ENCODE assay signal across 24 cellular contexts in the genomic region with DNA sequence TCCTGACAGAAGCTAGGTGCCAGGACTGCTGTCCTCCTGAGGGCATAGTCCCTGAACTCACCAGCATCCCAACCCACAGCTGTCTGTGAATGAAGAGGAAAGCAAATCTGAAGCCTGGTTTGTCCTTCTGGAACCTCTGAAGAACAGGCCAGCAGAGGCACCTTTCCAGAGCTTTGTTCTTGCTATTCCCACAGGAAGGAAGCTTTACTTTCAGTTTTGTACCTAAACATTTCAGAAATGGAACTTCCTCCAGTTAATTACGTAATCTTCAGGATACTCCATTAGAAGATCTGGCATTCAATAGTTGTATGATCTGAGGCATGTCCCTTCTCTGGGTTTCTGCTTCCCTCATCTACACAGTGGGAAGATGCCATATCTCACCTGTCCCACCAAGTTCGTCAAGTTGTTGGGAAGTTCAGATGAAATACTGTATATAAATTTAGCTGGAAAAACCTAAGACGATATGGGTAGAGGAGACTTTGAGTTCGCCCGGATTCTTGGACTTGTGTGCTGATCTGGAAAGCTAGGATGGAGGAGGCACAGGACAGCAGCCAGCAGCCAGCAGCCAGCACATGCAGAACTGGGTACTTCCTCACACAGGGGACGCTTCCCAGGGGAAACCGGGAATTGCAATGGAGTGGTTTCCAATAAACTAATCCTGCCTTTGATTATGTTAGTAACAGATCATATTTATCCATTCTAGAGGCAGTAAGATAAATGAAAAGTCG. TPM values are rescaled to one million over a fixed set of nuclear protein-coding genes. Genes with fewer than 3 reads are reported as not detected.
A peak's percentile ranks its signal among the peaks of the same experiment; 100 is the strongest.
DNase-seq lines count a peak whose midpoint lies in the region; ATAC-seq and TF ChIP-seq lines count a peak whose summit lies in the region.
"Had no signal": no experiment of that assay in that cellular context is flagged by ENCODE, and none has a peak within 500 bp of the region (broad histone marks: within the 10 kb centered on the region; RNA-seq: fewer than 3 reads in every experiment).

No MANE protein-coding gene starts in this region.

- ATAC-seq in heart right ventricle (peak in 5 of 8 donors; percentile 34 to 76 (median 57)), Right ventricle myocardium inferior (no peak), upper lobe of left lung (ENCODE audit: low FRiP score in 2 of 2) (no peak), HG03175 (IDR thresholded peaks at IDR 0.05; ENCODE audit: unreplicated experiment) (no peak), GM18502 (IDR thresholded peaks at IDR 0.05; ENCODE audit: poor library complexity, unreplicated experiment) (no peak)
- ATAC-seq: activated CD8-positive, alpha-beta T cell treated with anti-CD3 and anti-CD28 coated beads for 36 hours; esophagus mucosa; psoas muscle had no signal

- H3K9me3 ChIP-seq in heart right ventricle (no peaks in the 10 kb centered on the region), upper lobe of left lung (no peaks in the 10 kb centered on the region), hepatocyte (ENCODE audit: low read depth) (no peaks in the 10 kb centered on the region)
- H3K9me3 ChIP-seq: Peyer's patch, psoas muscle had no signal

- no peak for TF ChIP-seq POLR2A in upper lobe of left lung (IDR thresholded peaks at IDR 0.05)

- no peak for TF ChIP-seq EP300 in upper lobe of left lung (IDR thresholded peaks at IDR 0.05)

- H3K79me2 ChIP-seq in hepatocyte = no peaks in the 10 kb centered on the region

- H3K27ac ChIP-seq in heart right ventricle (peak overlapping the region in 8 of 10 donors; percentile 15 to 75 (median 56)), dorsolateral prefrontal cortex (peak overlapping the region in 42 of 59 donors; percentile 3 to 76 (median 38)), upper lobe of left lung (peak overlapping the region; percentile 24 to 73 (median 44)), hepatocyte (no peak overlapping the region)
- H3K27ac ChIP-seq: brain microvascular endothelial cell, HL-60, Peyer's patch, psoas muscle, SK-N-MC had no signal

- H3K4me2 ChIP-seq in hepatocyte = no peak overlapping the region

- TF ChIP-seq CTCF in heart right ventricle (IDR thresholded peaks at IDR 0.05) = no peak
- TF ChIP-seq CTCF in dorsolateral prefrontal cortex (IDR thresholded peaks at IDR 0.05 in 54 of 56, conservative IDR thresholded peaks at IDR 0.05 in 2 of 56; ENCODE audit: low read depth in 1 of 56, partially characterized antibody in 56 of 56) = no peak
- no peak for TF ChIP-seq CTCF in upper lobe of left lung (IDR thresholded peaks at IDR 0.05)
- no peak for TF ChIP-seq CTCF in hepatocyte (IDR thresholded peaks at IDR 0.05; ENCODE audit: poor library complexity)

- DNase-seq in heart right ventricle (no peak), Right ventricle myocardium inferior (ENCODE audit: missing footprints) (no peak), dorsolateral prefrontal cortex (no peak), lung microvascular endothelial cell (ENCODE audit: low read depth in 2 of 2) (peak; percentile 50 to 81), upper lobe of left lung (no peak), hepatocyte (ENCODE audit: low spot score) (no peak)
- DNase-seq: activated CD8-positive, alpha-beta T cell treated with anti-CD3 and anti-CD28 coated beads for 36 hours; activated T-cell treated with anti-CD3 and anti-CD28 coated beads, Interleukin-2, amount 50 U/mL, for 1 hour; brain microvascular endothelial cell; CD4-positive, alpha-beta T cell; DMS53; HCEC 1CT; hippocampal formation; NCI-H446 treated with DMSO at 0.1 percent for 48 hours; NK-92 treated with Interleukin-12 subunit alpha and Interleukin-12 subunit beta, amount 100 ng/mL, for 24 hours; Peyer's patch; psoas muscle had no signal

- H3K9me2 ChIP-seq in hepatocyte (replicated peaks; ENCODE audit: insufficient read depth) = no peaks in the 10 kb centered on the region

- peak overlapping the region in 1 of 10 donors; percentile 17 for H3K4me3 ChIP-seq in heart right ventricle
- peak overlapping the region in 1 of 59 donors; percentile 20 for H3K4me3 ChIP-seq in dorsolateral prefrontal cortex
- no peak overlapping the region for H3K4me3 ChIP-seq in upper lobe of left lung
- no peak overlapping the region for H3K4me3 ChIP-seq in hepatocyte
- H3K4me3 ChIP-seq: Peyer's patch, psoas muscle, SK-N-MC had no signal

- H3K27me3 ChIP-seq in heart right ventricle = no peaks in the 10 kb centered on the region
- H3K27me3 ChIP-seq in dorsolateral prefrontal cortex = no peaks in the 10 kb centered on the region
- H3K27me3 ChIP-seq in upper lobe of left lung = no peaks in the 10 kb centered on the region
- no peaks in the 10 kb centered on the region for H3K27me3 ChIP-seq in hepatocyte
- H3K27me3 ChIP-seq: brain microvascular endothelial cell, Peyer's patch had no signal

- H3K36me3 ChIP-seq in heart right ventricle = peaks cover 0 to 100% (median 39%) of the 10 kb centered on the region in 9 donors
- H3K36me3 ChIP-seq in upper lobe of left lung = peaks cover 4 to 76% (median 32%) of the 10 kb centered on the region in 4 donors
- H3K36me3 ChIP-seq in hepatocyte (replicated peaks; ENCODE audit: insufficient read depth, low read depth) = no peaks in the 10 kb centered on the region

- H2AFZ ChIP-seq in hepatocyte = no peak overlapping the region

- H3K4me1 ChIP-seq in heart right ventricle = peaks cover 0 to 52% (median 21%) of the 10 kb centered on the region in 9 donors
- peaks cover 10 to 20% (median 17%) of the 10 kb centered on the region in 4 donors for H3K4me1 ChIP-seq in upper lobe of left lung
- H3K4me1 ChIP-seq in hepatocyte (ENCODE audit: insufficient read depth) = no peaks in the 10 kb centered on the region
- H3K4me1 ChIP-seq: psoas muscle had no signal

- 64 to 76% methylated on average over 8 of the region's 8 CpGs for WGBS in heart right ventricle, 2 donors
- 58 to 73% methylated on average over 8 of the region's 8 CpGs for WGBS in upper lobe of left lung, 2 donors
- 93% methylated on average over 8 of the region's 8 CpGs for WGBS in hepatocyte (ENCODE audit: low lambda C conversion rate, missing lambda C conversion rate)

- intact Hi-C loops in heart right ventricle (cut with DNase I) (no loop called here), Right ventricle myocardium inferior (cut with DNase I) (no loop called here), dorsolateral prefrontal cortex (cut with DNase I) (no loop called here)

- H4K20me1 ChIP-seq in hepatocyte (ENCODE audit: insufficient read depth, poor library complexity, severe bottlenecking) = no peaks in the 10 kb centered on the region

RNA-seq across cellular contexts. Expression of a gene that starts 22.4 kb away (rescaled TPM):
- total RNA-seq in heart right ventricle (1 to 10 TPM; 2.2 to 4.4 (median 3.2) TPM), Right ventricle myocardium inferior (4.5 TPM), dorsolateral prefrontal cortex (10 to 100 TPM in 117 of 120 experiments, 1 to 10 TPM in 3; 8.9 to 36.3 (median 18.6) TPM), lung microvascular endothelial cell (1.1 and 3.0 TPM in 2 replicates), upper lobe of left lung (1 to 10 TPM; 1.2 to 6.6 (median 4.6) TPM), hepatocyte (0.40 and 1.2 TPM in 2 replicates)
- polyA plus RNA-seq in heart right ventricle (1 to 10 TPM; 2.3 to 5.9 TPM), hepatocyte (0.21 and 0.77 TPM in 2 replicates)
- total RNA-seq: CD4-positive, alpha-beta T cell; kidney epithelial cell had no signal
- polyA plus RNA-seq: IgD-negative memory B cell had no signal

Comparison
In these comparisons a context has a peak if more than half of its experiments do, and no peak if none do; other contexts are left out.
1. ATAC-seq: peak in heart right ventricle (5 of 8); none in Right ventricle myocardium inferior (single experiment), upper lobe of left lung (0 of 2), HG03175 (single experiment) and GM18502 (single experiment).
2. DNase-seq: peak in lung microvascular endothelial cell (2 of 2); none in heart right ventricle (0 of 2), Right ventricle myocardium inferior (single experiment), dorsolateral prefrontal cortex (0 of 10), upper lobe of left lung (0 of 2) and hepatocyte (single experiment).